8 cellular contexts compared by ENCODE assay signal in genomic region chr1:27884182-27884954, GRCh38. TPM values are rescaled to one million over a fixed set of nuclear protein-coding genes. Genes with fewer than 3 reads are reported as not detected.
DNase-seq lines count a peak whose midpoint lies in the region; ATAC-seq and TF ChIP-seq lines count a peak whose summit lies in the region.

No MANE protein-coding gene starts in this region.

- dilution Hi-C loops in mammary epithelial cell (cut with HindIII; ENCODE audit: low sequenced_read_pairs) = no loop called here

- H3K4me2 ChIP-seq in mammary epithelial cell (ENCODE audit: insufficient read depth, low read depth, low read length) = no peak overlapping the region

- H4K20me1 ChIP-seq in mammary epithelial cell (ENCODE audit: insufficient read depth, low read length) = no peaks in the 10 kb centered on the region

- no peak for DNase-seq in NCI-H1694 treated with DMSO at 0.1 percent for 48 hours (lab: John Stamatoyannopoulos, UW)
- no peak for DNase-seq in HT-29 (ENCODE audit: low spot score)
- no peak for DNase-seq in SK-N-DZ (ENCODE audit: low spot score)
- no peak for DNase-seq in mammary epithelial cell

- TF ChIP-seq CTCF in mammary epithelial cell (conservative IDR thresholded peaks at IDR 0.05 in 1 of 2, IDR thresholded peaks at IDR 0.05 in 1 of 2; ENCODE audit: extremely low read depth in 1 of 2, insufficient read depth in 1 of 2, low read depth in 1 of 2, low read length in 2 of 2) = no peak

- peak; percentile 59 for ATAC-seq in GM19025 (IDR thresholded peaks at IDR 0.05; ENCODE audit: low read depth, unreplicated experiment)
- peak; percentile 49 for ATAC-seq in HG03039 (IDR thresholded peaks at IDR 0.05; ENCODE audit: unreplicated experiment)

- H3K4me3 ChIP-seq in skeletal muscle tissue (ENCODE audit: low read length in 3 of 3) = no peak overlapping the region
- no peak overlapping the region for H3K4me3 ChIP-seq in mammary epithelial cell (replicated peaks in 1 of 3; ENCODE audit: insufficient read depth in 1 of 3, low read depth in 2 of 3, low read length in 3 of 3)

- H3K9me3 ChIP-seq in skeletal muscle tissue (ENCODE audit: control insufficient read depth in 3 of 3, low read length in 3 of 3) (no peaks in the 10 kb centered on the region), mammary epithelial cell (replicated peaks; ENCODE audit: insufficient read depth, low read length) (no peaks in the 10 kb centered on the region)

- peak overlapping the region; percentile 65 for H3K27ac ChIP-seq in adipose tissue (ENCODE audit: low read depth, low read length)
- peak overlapping the region; percentile 36 for H3K27ac ChIP-seq in skeletal muscle tissue (ENCODE audit: low read depth, low read length)
- no peak overlapping the region for H3K27ac ChIP-seq in mammary epithelial cell (ENCODE audit: insufficient read depth, low read depth, low read length)

- no peaks in the 10 kb centered on the region for H3K79me2 ChIP-seq in mammary epithelial cell (ENCODE audit: insufficient read depth, low read length)

- H3K9ac ChIP-seq in skeletal muscle tissue (ENCODE audit: low read depth in 1 of 3, low read length in 3 of 3) (peak overlapping the region in 1 of 3 donors; percentile 33), mammary epithelial cell (ENCODE audit: insufficient read depth, low read length) (no peak overlapping the region)

- intact Hi-C loops in mammary epithelial cell (cut with micrococcal nuclease) = no loop called here

- no TSS peak for BruUV-seq in mammary epithelial cell (replicated peaks; lab: Mats Ljungman, UMichigan)

- CTCF ChIA-PET in mammary epithelial cell (lab: Charles Lee; ENCODE audit: low non-redundant PET) = interaction anchor here (0.6 kb wide), 1 partner anchor 83 kb away, joined by 4 read pairs; no protein-coding TSS in a partner anchor

- 76 to 87% (median 76%) methylated on average over 21 of the region's 21 CpGs for WGBS in adipose tissue, 3 donors
- WGBS in mammary epithelial cell (ENCODE audit: low coverage, missing lambda C conversion rate) = 80% methylated on average over 19 of the region's 21 CpGs

- peaks cover 0 to 2% (median under 1%) of the 10 kb centered on the region in 3 donors for H3K36me3 ChIP-seq in skeletal muscle tissue (ENCODE audit: control insufficient read depth in 3 of 3, insufficient read depth in 3 of 3, low read length in 3 of 3)
- H3K36me3 ChIP-seq in mammary epithelial cell (ENCODE audit: insufficient read depth, low read length) = no peaks in the 10 kb centered on the region

- H3K4me1 ChIP-seq in skeletal muscle tissue (ENCODE audit: control insufficient read depth in 3 of 3, insufficient read depth in 3 of 3, low read length in 3 of 3) (peaks cover 0 to 10% (median 0%) of the 10 kb centered on the region in 3 donors), mammary epithelial cell (ENCODE audit: insufficient read depth, low read length) (no peaks in the 10 kb centered on the region)

- H3K27me3 ChIP-seq in skeletal muscle tissue (ENCODE audit: control insufficient read depth in 3 of 3, insufficient read depth in 3 of 3, low read length in 3 of 3) = peaks cover 0 to 4% (median 0%) of the 10 kb centered on the region in 3 donors
- no peaks in the 10 kb centered on the region for H3K27me3 ChIP-seq in mammary epithelial cell (ENCODE audit: insufficient read depth, low read length)

- in situ Hi-C loops in mammary epithelial cell (cut with MboI; ENCODE audit: low sequenced_read_pairs in 2 of 2) = no loop called here

- H2AFZ ChIP-seq in mammary epithelial cell (ENCODE audit: low read depth, low read length) = no peak overlapping the region

RNA-seq across cellular contexts. Expression of gene THEMIS2, which starts 12.0 kb away (rescaled TPM):
- polyA plus RNA-seq in adipose tissue = 10 to 100 TPM in 2 of 3 donors, 1 to 10 TPM in 1; 4.8 to 38.9 (median 26.1) TPM
- 4.7 TPM for total RNA-seq in skeletal muscle tissue
- total RNA-seq in HT-29 (2014; rRNA removed; shearing (Covaris generic)) = 0.28 TPM in 1 of 2 replicates, not detected in the other
- 4.6 and 5.9 TPM in 2 replicates for polyA plus RNA-seq in SK-N-DZ (2014; cell fraction: cytosol; rRNA removed)
- polyA plus RNA-seq in SK-N-DZ (2014; cell fraction: nucleus; rRNA removed) = 5.0 and 10.2 TPM in 2 replicates
- 1 to 10 TPM; 3.7 to 4.2 TPM for total RNA-seq in mammary epithelial cell
- polyA plus RNA-seq in mammary epithelial cell = 1.8 TPM
- 3.4 TPM for polyA minus RNA-seq in mammary epithelial cell

RNA-seq across cellular contexts. Expression of gene RPA2, which starts 30.0 kb away (rescaled TPM):
- polyA plus RNA-seq in adipose tissue (10 to 100 TPM; 17.3 to 39.1 (median 22.7) TPM), mammary epithelial cell (39.7 TPM)
- total RNA-seq in skeletal muscle tissue (83.0 TPM), mammary epithelial cell (10 to 100 TPM; 27.7 to 30.8 TPM)
- 53.5 and 57.5 TPM in 2 replicates for total RNA-seq in HT-29 (2014; rRNA removed; shearing (Covaris generic))
- 175 and 200 TPM in 2 replicates for polyA plus RNA-seq in SK-N-DZ (2014; cell fraction: cytosol; rRNA removed)
- 79.3 and 83.1 TPM in 2 replicates for polyA plus RNA-seq in SK-N-DZ (2014; cell fraction: nucleus; rRNA removed)
- polyA minus RNA-seq in mammary epithelial cell = 6.7 TPM

RNA-seq across cellular contexts. Expression of gene SMPDL3B, which starts 50.4 kb away (rescaled TPM):
- polyA plus RNA-seq in adipose tissue = 10 to 100 TPM in 1 of 3 donors, 1 to 10 TPM in 2; 1.0 to 20.3 (median 1.1) TPM
- not detected for total RNA-seq in skeletal muscle tissue
- total RNA-seq in HT-29 (2014; rRNA removed; shearing (Covaris generic)) = 16.2 and 18.2 TPM in 2 replicates
- polyA plus RNA-seq in SK-N-DZ (2014; cell fraction: cytosol; rRNA removed) = 0.97 TPM in 1 of 2 replicates, not detected in the other
- polyA plus RNA-seq in SK-N-DZ (2014; cell fraction: nucleus; rRNA removed) = not detected in 2 replicates
- 10 to 100 TPM in 1 of 2 donors, 1 to 10 TPM in 1; 3.6 to 10.8 TPM for total RNA-seq in mammary epithelial cell
- 13.9 TPM for polyA plus RNA-seq in mammary epithelial cell
- 3.0 TPM for polyA minus RNA-seq in mammary epithelial cell

RNA-seq across cellular contexts. Expression of gene PPP1R8, which starts 53.8 kb away (rescaled TPM):
- 10 to 100 TPM; 12.3 to 27.6 (median 26.9) TPM for polyA plus RNA-seq in adipose tissue
- total RNA-seq in skeletal muscle tissue = 42.3 TPM
- 58.5 and 70.1 TPM in 2 replicates for total RNA-seq in HT-29 (2014; rRNA removed; shearing (Covaris generic))
- polyA plus RNA-seq in SK-N-DZ (2014; cell fraction: cytosol; rRNA removed) = 70.2 and 74.1 TPM in 2 replicates
- polyA plus RNA-seq in SK-N-DZ (2014; cell fraction: nucleus; rRNA removed) = 40.1 and 48.2 TPM in 2 replicates
- 10 to 100 TPM; 37.0 to 42.5 TPM for total RNA-seq in mammary epithelial cell
- polyA plus RNA-seq in mammary epithelial cell = 34.4 TPM
- polyA minus RNA-seq in mammary epithelial cell = 21.1 TPM
